In genomic region chr19:4636151-4636717, GRCh38 we compare ENCODE assay signal across 8 cellular contexts. TPM values are rescaled to one million over a fixed set of nuclear protein-coding genes. Genes with fewer than 3 reads are reported as not detected.
DNase-seq lines count a peak whose midpoint lies in the region; ATAC-seq and TF ChIP-seq lines count a peak whose summit lies in the region.

No MANE protein-coding gene starts in this region.

- peaks cover 30% of the 10 kb centered on the region for H3K4me1 Mint-ChIP-seq in chondrocyte (ENCODE audit: low read depth)

- peaks cover 0 to 75% of the 10 kb centered on the region in 2 donors for H3K4me1 ChIP-seq in left lung

- H3K9me3 ChIP-seq in left lung: no peaks in the 10 kb centered on the region

- intact Hi-C loops in left lung (cut with DNase I): loop anchor here in 1 of 2 donors (5.0 kb wide), 2 partner anchors 64 to 79 kb away; partner anchors contain the start of gene SEMA6B

- ATAC-seq in left lung (peak; percentile 53), HG02588 (IDR thresholded peaks at IDR 0.05; ENCODE audit: unreplicated experiment) (no peak)

- no peaks in the 10 kb centered on the region for H3K36me3 ChIP-seq in left lung

- H3K27ac Mint-ChIP-seq in chondrocyte (ENCODE audit: unreplicated experiment): peak overlapping the region; percentile 57

- TF ChIP-seq CTCF in GM12865 (IDR thresholded peaks at IDR 0.05; ENCODE audit: insufficient read depth, low read depth, low read length, missing control alignments) (peak; percentile 89), chondrocyte (IDR thresholded peaks at IDR 0.05) (peak; percentile 98), left lung (IDR thresholded peaks at IDR 0.05) (peak; percentile 95 to 97)

- DNase-seq in GM12865 (ENCODE audit: low read depth): peak; percentile 68
- DNase-seq in NCI-H128 (lab: John Stamatoyannopoulos, UW; ENCODE audit: unreplicated experiment): peak; percentile 22
- DNase-seq in activated CD4-positive, alpha-beta T cell treated with anti-CD3 and anti-CD28 coated beads for 1 hour: peak; percentile 61
- no peak for DNase-seq in chondrocyte (ENCODE audit: low spot score)
- peak; percentile 65 to 95 for DNase-seq in left lung
- peak; percentile 80 for DNase-seq in stimulated activated CD4-positive, alpha-beta T cell treated with anti-CD3 and anti-CD28 coated beads, Interleukin-4, amount 100 ng/mL, for 1 hour
- DNase-seq in pons (ENCODE audit: low spot score): no peak

- H3K27me3 Mint-ChIP-seq in chondrocyte (ENCODE audit: low read depth): no peaks in the 10 kb centered on the region

- H3K4me3 ChIP-seq in GM12865 (ENCODE audit: low read depth, low read length): peak overlapping the region; percentile 53
- H3K4me3 ChIP-seq in left lung: peak overlapping the region; percentile 24 to 34

- peak overlapping the region; percentile 51 for H3K4me3 Mint-ChIP-seq in chondrocyte (ENCODE audit: unreplicated experiment)

- no peaks in the 10 kb centered on the region for H3K9me3 Mint-ChIP-seq in chondrocyte (ENCODE audit: low read depth)

- H3K27me3 ChIP-seq in left lung: peaks cover 0 to 12% of the 10 kb centered on the region in 2 donors

- no peak overlapping the region for H3K27ac ChIP-seq in left lung

- no peaks in the 10 kb centered on the region for H3K36me3 Mint-ChIP-seq in chondrocyte (ENCODE audit: low read depth)

RNA-seq across cellular contexts. Expression of gene TNFAIP8L1, which starts 3.1 kb away (rescaled TPM):
- 2.0 to 4.2 TPM (median 3.9 TPM) in 3 replicates for total RNA-seq in chondrocyte
- total RNA-seq in left lung: 1 to 10 TPM; 5.9 to 8.6 TPM

RNA-seq across cellular contexts. Expression of gene MYDGF, which starts 33.9 kb away (rescaled TPM):
- 124 to 130 TPM (median 124 TPM) in 3 replicates for total RNA-seq in chondrocyte
- 100 to 1,000 TPM in 1 of 2 donors, 10 to 100 TPM in 1; 98.2 to 156 TPM for total RNA-seq in left lung

Comparison
In these comparisons a context has a peak if more than half of its experiments do, and no peak if none do; other contexts are left out.
1. DNase-seq: peak in GM12865 (single experiment), NCI-H128 (single experiment), activated CD4-positive, alpha-beta T cell treated with anti-CD3 and anti-CD28 coated beads for 1 hour (single experiment), left lung (2 of 2) and stimulated activated CD4-positive, alpha-beta T cell treated with anti-CD3 and anti-CD28 coated beads, Interleukin-4, amount 100 ng/mL, for 1 hour (single experiment); none in chondrocyte (single experiment) and pons (single experiment).
2. Peak in every context shown above with its lines, with median percentiles within 50 percentile points of each other: CTCF ChIP-seq.